ENCODE assay signal across 14 cellular contexts in the genomic region with DNA sequence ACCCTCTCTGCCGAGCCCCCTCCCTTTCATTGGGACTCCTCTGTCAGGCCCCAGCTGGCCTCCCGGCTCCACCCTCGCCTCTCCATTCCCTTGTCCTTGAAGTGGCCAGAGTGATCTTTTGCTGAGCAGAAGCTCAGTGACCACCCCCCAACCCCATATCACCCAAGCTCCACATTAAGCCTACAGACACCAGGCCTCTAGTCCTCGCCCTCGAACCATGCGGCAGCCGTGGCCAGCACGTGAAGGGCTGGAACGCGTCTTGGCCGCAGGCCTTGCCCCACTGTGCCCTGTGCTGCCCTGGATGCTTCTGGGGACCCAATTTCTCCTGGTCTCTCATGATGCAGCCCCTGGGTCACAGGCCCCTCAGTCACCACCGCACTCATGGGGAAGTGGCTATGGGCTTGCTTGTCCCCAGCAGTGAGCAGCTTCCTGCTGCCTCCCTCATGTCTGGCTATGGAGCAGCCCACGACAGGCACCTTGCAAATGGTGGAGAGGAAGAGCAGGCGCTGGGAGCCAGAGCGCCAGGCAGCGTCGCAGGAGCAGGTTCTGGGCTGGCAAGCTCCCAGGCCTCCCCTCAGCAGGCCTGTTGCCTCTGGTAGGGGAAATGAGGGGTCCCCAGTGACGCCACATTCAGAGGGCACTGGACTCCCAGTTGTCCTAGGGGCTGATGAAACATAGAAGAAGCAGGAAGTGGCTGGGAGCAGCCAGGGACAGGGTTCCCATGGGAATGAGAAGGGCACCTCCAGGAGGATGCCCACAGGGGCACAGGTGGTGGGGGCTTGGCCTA. TPM values are rescaled to one million over a fixed set of nuclear protein-coding genes. Genes with fewer than 3 reads are reported as not detected.
DNase-seq lines count a peak whose midpoint lies in the region; ATAC-seq and TF ChIP-seq lines count a peak whose summit lies in the region.
"Had no signal": no experiment of that assay in that cellular context is flagged by ENCODE, and none has a peak within 500 bp of the region (broad histone marks: within the 10 kb centered on the region; RNA-seq: fewer than 3 reads in every experiment).

No MANE protein-coding gene starts in this region.

- H3K9ac ChIP-seq in endodermal cell (ENCODE audit: extremely low read depth, low read length, poor library complexity, severe bottlenecking): no peak overlapping the region
- no peak overlapping the region for H3K9ac ChIP-seq in parathyroid adenoma

- H3K4me1 Mint-ChIP-seq in endodermal cell: no peaks in the 10 kb centered on the region
- H3K4me1 Mint-ChIP-seq in natural killer cell: peaks cover 0 to 9% of the 10 kb centered on the region in 2 donors
- H3K4me1 Mint-ChIP-seq: CD14-positive monocyte had no signal

- H2AFZ ChIP-seq in parathyroid adenoma: peak overlapping the region; percentile 61

- ATAC-seq in natural killer cell: no peak
- no peak for ATAC-seq in left lobe of liver
- ATAC-seq in GM18520 (IDR thresholded peaks at IDR 0.05; ENCODE audit: unreplicated experiment): no peak
- ATAC-seq in GM21515 (IDR thresholded peaks at IDR 0.05; ENCODE audit: unreplicated experiment): no peak
- ATAC-seq: HCT116 had no signal

- H3K27me3 Mint-ChIP-seq in endodermal cell (ENCODE audit: insufficient read depth) (no peaks in the 10 kb centered on the region), natural killer cell (ENCODE audit: low read depth in 2 of 2) (peaks cover 9% of the 10 kb centered on the region in 2 donors)

- no peak overlapping the region for H3K4me2 ChIP-seq in parathyroid adenoma (ENCODE audit: low read length)

- H3K36me3 ChIP-seq in endodermal cell (ENCODE audit: control insufficient read depth, insufficient read depth, low read length): no peaks in the 10 kb centered on the region
- no peaks in the 10 kb centered on the region for H3K36me3 ChIP-seq in parathyroid adenoma (ENCODE audit: control insufficient read depth, insufficient read depth, low read length)

- 85 to 92% methylated on average over 4 to 18 of the region's 18 CpGs for WGBS in endodermal cell (ENCODE audit: insufficient coverage in 1 of 2, insufficient read length in 1 of 2), 2 experiments

- H3K9me3 ChIP-seq in endodermal cell (ENCODE audit: control insufficient read depth, low read length): no peaks in the 10 kb centered on the region
- no peaks in the 10 kb centered on the region for H3K9me3 ChIP-seq in parathyroid adenoma (ENCODE audit: control insufficient read depth, low read length)

- no peak overlapping the region for H3K4me3 Mint-ChIP-seq in endodermal cell
- no peak overlapping the region for H3K4me3 Mint-ChIP-seq in natural killer cell

- no peak for TF ChIP-seq CTCF in endodermal cell (conservative IDR thresholded peaks at IDR 0.05)
- TF ChIP-seq CTCF in parathyroid adenoma (IDR thresholded peaks at IDR 0.05): no peak
- no peak for TF ChIP-seq CTCF in natural killer cell (IDR thresholded peaks at IDR 0.05)

- H3K27ac ChIP-seq in endodermal cell (ENCODE audit: low read depth, low read length): no peak overlapping the region
- no peak overlapping the region for H3K27ac ChIP-seq in parathyroid adenoma

- H3K27ac Mint-ChIP-seq in endodermal cell: peak overlapping the region; percentile 10
- no peak overlapping the region for H3K27ac Mint-ChIP-seq in natural killer cell

- H3K4me1 ChIP-seq in endodermal cell (ENCODE audit: control insufficient read depth, insufficient read depth, low read length): no peaks in the 10 kb centered on the region
- H3K4me1 ChIP-seq in parathyroid adenoma: no peaks in the 10 kb centered on the region

- H3K4me3 ChIP-seq in endodermal cell (ENCODE audit: low read length): no peak overlapping the region
- no peak overlapping the region for H3K4me3 ChIP-seq in parathyroid adenoma (ENCODE audit: low read depth, low read length)

- intact Hi-C loops in natural killer cell (cut with micrococcal nuclease): no loop called here

- H3K36me3 Mint-ChIP-seq in endodermal cell (ENCODE audit: low read depth) (no peaks in the 10 kb centered on the region), natural killer cell (no peaks in the 10 kb centered on the region)

- H3K9me3 Mint-ChIP-seq in endodermal cell: peaks cover 50% of the 10 kb centered on the region
- no peaks in the 10 kb centered on the region for H3K9me3 Mint-ChIP-seq in natural killer cell

- H3K27me3 ChIP-seq in endodermal cell (ENCODE audit: control insufficient read depth, insufficient read depth, low read length, poor library complexity, severe bottlenecking) (no peaks in the 10 kb centered on the region), parathyroid adenoma (ENCODE audit: control insufficient read depth, insufficient read depth, low read length) (no peaks in the 10 kb centered on the region)

- DNase-seq in DMS153 treated with DMSO at 0.1 percent for 48 hours (lab: John Stamatoyannopoulos, UW; ENCODE audit: unreplicated experiment) (peak; percentile 11), MV-4-11 (lab: John Stamatoyannopoulos, UW) (peak; percentile 8), endodermal cell (no peak), natural killer cell (no peak), left lobe of liver (ENCODE audit: low spot score) (no peak)
- DNase-seq: activated naive CD4-positive, alpha-beta T cell treated with anti-CD3 and anti-CD28 coated beads, Interleukin-2, amount 50 U/mL, for 16 hours; GF-D8; midbrain had no signal

- H3K79me2 ChIP-seq in parathyroid adenoma: no peaks in the 10 kb centered on the region

RNA-seq across cellular contexts. Expression of a gene that starts 0.8 kb away (rescaled TPM):
- total RNA-seq in endodermal cell: not detected
- 0.32 TPM for polyA plus RNA-seq in endodermal cell (2013, experiment 1 of 2)
- polyA plus RNA-seq in endodermal cell (2013, experiment 2 of 2): not detected
- total RNA-seq in natural killer cell: not detected
- total RNA-seq in left lobe of liver: not detected
- total RNA-seq: activated CD8-positive, alpha-beta memory T cell treated with anti-CD3 and anti-CD28 coated beads for 36 hours had no signal
- polyA plus RNA-seq: CD14-positive monocyte had no signal

RNA-seq across cellular contexts. Expression of a gene that starts 14.1 kb away (rescaled TPM):
- 10 to 100 TPM; 39.5 to 45.0 TPM for total RNA-seq in endodermal cell
- polyA plus RNA-seq in endodermal cell (2013, experiment 1 of 2): 53.1 TPM
- polyA plus RNA-seq in endodermal cell (2013, experiment 2 of 2): 48.6 TPM
- total RNA-seq in natural killer cell: 10 to 100 TPM; 70.1 to 76.5 (median 71.1) TPM
- total RNA-seq in left lobe of liver: 25.4 TPM

RNA-seq across cellular contexts. Expression of a gene that starts 14.4 kb away (rescaled TPM):
- total RNA-seq in endodermal cell: 100 to 1,000 TPM; 220 to 236 TPM
- 275 TPM for polyA plus RNA-seq in endodermal cell (2013, experiment 1 of 2)
- polyA plus RNA-seq in endodermal cell (2013, experiment 2 of 2): 267 TPM
- total RNA-seq in natural killer cell: 100 to 1,000 TPM; 160 to 280 (median 189) TPM
- 211 TPM for total RNA-seq in left lobe of liver

RNA-seq across cellular contexts. Expression of a gene that starts 16.0 kb away (rescaled TPM):
- total RNA-seq in endodermal cell (1 to 10 TPM; 1.1 TPM), natural killer cell (1 to 10 TPM in 2 of 3 donors, not detected in 1; 1.2 to 1.3 TPM), left lobe of liver (1.4 TPM)
- 4.5 TPM for polyA plus RNA-seq in endodermal cell (2013, experiment 1 of 2)
- polyA plus RNA-seq in endodermal cell (2013, experiment 2 of 2): 2.6 TPM
- polyA plus RNA-seq: CD14-positive monocyte had no signal

RNA-seq across cellular contexts. Expression of a gene that starts 50.3 kb away (rescaled TPM):
- total RNA-seq in endodermal cell: 10 to 100 TPM; 30.1 to 68.3 TPM
- polyA plus RNA-seq in endodermal cell (2013, experiment 1 of 2): 62.3 TPM
- polyA plus RNA-seq in endodermal cell (2013, experiment 2 of 2): 55.6 TPM
- 100 to 1,000 TPM; 101 to 177 (median 157) TPM for total RNA-seq in natural killer cell
- total RNA-seq in left lobe of liver: 0.91 TPM
- polyA plus RNA-seq: CD14-positive monocyte had no signal

Comparison
In these comparisons a context has a peak if more than half of its experiments do, and no peak if none do; other contexts are left out.
1. DNase-seq: peak in DMS153 treated with DMSO at 0.1 percent for 48 hours (single experiment) and MV-4-11 (single experiment); none in endodermal cell (single experiment), natural killer cell (single experiment) and left lobe of liver (single experiment).